Comparison of ENCODE assay signal across 8 cellular contexts in genomic region chr21:41766883-41767605, GRCh38. TPM values are rescaled to one million over a fixed set of nuclear protein-coding genes. Genes with fewer than 3 reads are reported as not detected.
DNase-seq lines count a peak whose midpoint lies in the region; ATAC-seq lines count a peak whose summit lies in the region.

TSS of gene RIPK4 (minus strand) at chr21:41767052. CDS start at chr21:41767041, 11 bp downstream.

- H3K27ac Mint-ChIP-seq in activated CD4-positive, alpha-beta T cell treated with anti-CD3 and anti-CD28 coated beads for 36 hours: no peak within 1 kb of the TSS
- peak within 1 kb of the TSS; percentile 29 for H3K27ac Mint-ChIP-seq in stimulated activated memory B cell treated with anti-CD40 and anti-IgM and Interleukin-4, amounts not matched to agents 10 μg/mL and 1 μg/mL and 100 μg/mL, for 72 hours

- H3K9me3 Mint-ChIP-seq in activated CD4-positive, alpha-beta T cell treated with anti-CD3 and anti-CD28 coated beads for 36 hours (ENCODE audit: low read depth): no peaks in the 10 kb centered on the region
- no peaks in the 10 kb centered on the region for H3K9me3 Mint-ChIP-seq in stimulated activated memory B cell treated with anti-CD40 and anti-IgM and Interleukin-4, amounts not matched to agents 10 μg/mL and 1 μg/mL and 100 μg/mL, for 72 hours

- CTCF ChIA-PET in activated CD4-positive, alpha-beta T cell treated with anti-CD3 and anti-CD28 coated beads for 36 hours (lab: Charles Lee): interaction anchor here (1.1 to 1.9 kb wide), 2 partner anchors 11 to 350 kb away, joined by 3 to 7 read pairs; no protein-coding TSS in a partner anchor

- intact Hi-C loops in activated CD4-positive, alpha-beta T cell treated with anti-CD3 and anti-CD28 coated beads for 36 hours (cut with DNase I, micrococcal nuclease): loop anchor here in 1 of 2 experiments (2.0 to 5.0 kb wide), 3 partner anchors 110 to 470 kb away; partner anchors contain the start of genes PRDM15 and ZBTB21

- no peaks in the 10 kb centered on the region for H3K36me3 Mint-ChIP-seq in activated CD4-positive, alpha-beta T cell treated with anti-CD3 and anti-CD28 coated beads for 36 hours (ENCODE audit: low read depth)
- H3K36me3 Mint-ChIP-seq in stimulated activated memory B cell treated with anti-CD40 and anti-IgM and Interleukin-4, amounts not matched to agents 10 μg/mL and 1 μg/mL and 100 μg/mL, for 72 hours: no peaks in the 10 kb centered on the region

- H3K27me3 Mint-ChIP-seq in activated CD4-positive, alpha-beta T cell treated with anti-CD3 and anti-CD28 coated beads for 36 hours: peaks cover 47% of the 10 kb centered on the region
- H3K27me3 Mint-ChIP-seq in stimulated activated memory B cell treated with anti-CD40 and anti-IgM and Interleukin-4, amounts not matched to agents 10 μg/mL and 1 μg/mL and 100 μg/mL, for 72 hours: peaks cover 89% of the 10 kb centered on the region

- H3K4me3 Mint-ChIP-seq in activated CD4-positive, alpha-beta T cell treated with anti-CD3 and anti-CD28 coated beads for 36 hours: peak within 1 kb of the TSS; percentile 66
- peak within 1 kb of the TSS; percentile 55 for H3K4me3 Mint-ChIP-seq in stimulated activated memory B cell treated with anti-CD40 and anti-IgM and Interleukin-4, amounts not matched to agents 10 μg/mL and 1 μg/mL and 100 μg/mL, for 72 hours

- H3K4me1 Mint-ChIP-seq in activated CD4-positive, alpha-beta T cell treated with anti-CD3 and anti-CD28 coated beads for 36 hours: peaks cover 25% of the 10 kb centered on the region
- peaks cover 38% of the 10 kb centered on the region for H3K4me1 Mint-ChIP-seq in stimulated activated memory B cell treated with anti-CD40 and anti-IgM and Interleukin-4, amounts not matched to agents 10 μg/mL and 1 μg/mL and 100 μg/mL, for 72 hours

- DNase-seq in NCI-H1417 treated with DMSO at 0.1 percent for 48 hours (lab: John Stamatoyannopoulos, UW) (peak; percentile 46), ecto neural progenitor cell (ENCODE audit: low spot score) (peak; percentile 82), mucosa of gallbladder (ENCODE audit: low spot score) (peak; percentile 88), KG1 (lab: John Stamatoyannopoulos, UW) (no peak), inferior parietal cortex (ENCODE audit: extremely low spot score) (no peak)
- peak; percentile 85 for DNase-seq in activated CD4-positive, alpha-beta T cell treated with anti-CD3 and anti-CD28 coated beads for 36 hours

- peak; percentile 60 for ATAC-seq in GM18498 (IDR thresholded peaks at IDR 0.05; ENCODE audit: unreplicated experiment)
- peak; percentile 82 for ATAC-seq in activated CD4-positive, alpha-beta T cell treated with anti-CD3 and anti-CD28 coated beads for 36 hours
- ATAC-seq in stimulated activated memory B cell treated with anti-CD40 and anti-IgM and Interleukin-4, amounts not matched to agents 10 μg/mL and 1 μg/mL and 100 μg/mL, for 72 hours: no peak

- POLR2A ChIA-PET in activated CD4-positive, alpha-beta T cell treated with anti-CD3 and anti-CD28 coated beads for 36 hours (lab: Charles Lee): interaction anchor here (0.5 to 0.6 kb wide), 2 partner anchors 9 to 435 kb away, joined by 3 to 4 read pairs; no protein-coding TSS in a partner anchor

RNA-seq across cellular contexts. Expression of gene RIPK4, which starts in this region (rescaled TPM):
- total RNA-seq in activated CD4-positive, alpha-beta T cell treated with anti-CD3 and anti-CD28 coated beads for 36 hours: under 1 TPM; 0.56 to 0.64 TPM
- 56.6 TPM for total RNA-seq in mucosa of gallbladder

Comparison
In these comparisons a context has a peak if more than half of its experiments do, and no peak if none do; other contexts are left out.
1. RNA of gene RIPK4 (total RNA-seq): 56.6 TPM in mucosa of gallbladder (single experiment); 0.56 to 0.64 TPM in activated CD4-positive, alpha-beta T cell treated with anti-CD3 and anti-CD28 coated beads for 36 hours; every median in the first group is over 10 times any median in the second.
2. Peak in DNase-seq and ATAC-seq in activated CD4-positive, alpha-beta T cell treated with anti-CD3 and anti-CD28 coated beads for 36 hours; RNA of the gene not detected or under 1 TPM.
3. DNase-seq: peak in NCI-H1417 treated with DMSO at 0.1 percent for 48 hours (single experiment), ecto neural progenitor cell (single experiment) and mucosa of gallbladder (single experiment); none in KG1 (single experiment) and inferior parietal cortex (single experiment).